Comparison of ENCODE assay signal across 34 cellular contexts in the genomic region with DNA sequence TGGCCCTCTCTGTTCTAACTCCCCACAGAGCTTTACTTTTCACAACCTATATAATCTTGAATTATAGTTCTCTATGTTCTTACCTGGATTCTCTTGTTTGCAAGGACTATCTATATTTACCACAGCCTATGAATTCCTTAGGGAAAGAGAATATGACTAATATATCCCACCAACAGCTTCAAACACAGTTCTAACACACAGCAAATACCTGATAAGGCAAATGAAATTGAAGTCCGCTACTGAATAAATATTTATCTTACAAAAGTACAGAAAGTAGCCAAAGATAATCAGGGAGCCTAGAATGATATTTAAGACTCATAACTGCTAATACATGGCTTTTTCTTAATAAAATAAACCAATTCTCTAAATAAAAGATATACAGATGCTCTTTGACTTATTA.
"Had no signal": no experiment of that assay in that cellular context is flagged by ENCODE, and none has a peak within 500 bp of the region (broad histone marks: within the 10 kb centered on the region; RNA-seq: fewer than 3 reads in every experiment).

No MANE protein-coding gene starts in this region.

- H3K36me3 ChIP-seq: MG63 had no signal

- H3K27ac ChIP-seq: KMS-11 had no signal

- DNase-seq: Karpas-422, Kasumi-1, KG1, MG63, MM.1S, MV-4-11, NCI-H1048, NCI-H1092, NCI-H1092 treated with DMSO at 0.1 percent for 48 hours, NCI-H1105, NCI-H1105 treated with DMSO at 0.1 percent for 48 hours, NCI-H1417, NCI-H1417 treated with DMSO at 0.1 percent for 48 hours, NCI-H1436, NCI-H1436 treated with DMSO at 0.1 percent for 48 hours, NCI-H146, NCI-H1694, NCI-H1694 treated with DMSO at 0.1 percent for 48 hours, NCI-H187, NCI-H187 treated with DMSO at 0.1 percent for 48 hours, NCI-H1930, NCI-H2029, NCI-H2029 treated with DMSO at 0.1 percent for 48 hours, NCI-H2081, NCI-H2081 treated with DMSO at 0.1 percent for 48 hours, NCI-H2107, NCI-H2171, NCI-H2171 treated with DMSO at 0.1 percent for 48 hours, NCI-H2227 treated with DMSO at 0.1 percent for 48 hours, NCI-H226, NCI-H345, NCI-H446, NCI-H446 treated with DMSO at 0.1 percent for 48 hours had no signal

- H3K9me3 ChIP-seq: MG63 had no signal

- H3K4me3 ChIP-seq: MG63 had no signal

- H3K27me3 ChIP-seq: MG63 had no signal
